10 cellular contexts compared by ENCODE assay signal in the genomic region with DNA sequence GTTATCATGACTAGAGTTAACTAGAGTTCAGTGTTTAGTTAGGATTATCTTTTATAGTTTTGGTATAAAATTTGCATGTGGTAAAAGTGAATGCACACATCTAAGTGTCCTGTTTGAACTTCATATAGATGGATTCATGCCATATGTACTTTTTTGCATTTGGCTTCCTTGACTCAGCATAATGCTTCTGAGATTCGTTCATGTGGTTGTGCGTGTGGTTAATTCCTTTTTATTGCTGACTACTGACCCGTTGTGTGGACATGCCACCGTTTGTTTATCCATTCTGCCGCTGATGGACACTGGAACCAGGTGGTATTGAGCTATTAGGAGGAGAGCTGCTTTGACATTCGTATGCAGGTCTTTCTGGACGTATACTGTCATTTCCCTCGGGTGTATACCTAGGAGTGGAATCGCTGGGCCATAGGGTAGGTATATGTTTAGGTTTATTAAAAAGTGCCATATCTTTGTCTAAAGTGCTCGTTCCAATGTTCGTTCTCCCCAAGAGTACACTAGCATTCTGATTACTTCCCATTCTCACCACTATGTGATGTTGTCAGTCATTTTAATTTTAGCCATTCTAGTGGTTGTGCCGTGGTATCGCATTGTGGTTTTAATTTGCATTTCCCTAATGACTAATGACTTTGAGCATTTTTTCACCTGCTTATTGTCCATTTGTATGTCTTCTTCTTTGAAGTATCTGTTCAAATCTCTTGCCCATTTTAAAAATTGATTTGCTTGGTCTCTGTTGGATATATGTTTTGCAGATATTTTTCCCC.
DNase-seq lines count a peak whose midpoint lies in the region; ATAC-seq and TF ChIP-seq lines count a peak whose summit lies in the region.
"Had no signal": no experiment of that assay in that cellular context is flagged by ENCODE, and none has a peak within 500 bp of the region (broad histone marks: within the 10 kb centered on the region; RNA-seq: fewer than 3 reads in every experiment).

No MANE protein-coding gene starts in this region.

- TF ChIP-seq CTCF in GM12865 (IDR thresholded peaks at IDR 0.05; ENCODE audit: insufficient read depth, low read depth, low read length, missing control alignments): peak; percentile 44

- ATAC-seq in GM21447 (IDR thresholded peaks at IDR 0.05; ENCODE audit: unreplicated experiment) (peak; percentile 74), HG03565 (IDR thresholded peaks at IDR 0.05; ENCODE audit: unreplicated experiment) (peak; percentile 66)

- peak; percentile 82 for DNase-seq in GM12865 (ENCODE audit: low read depth)
- DNase-seq in central memory CD4-positive, alpha-beta T cell: peak; percentile 18
- no peak for DNase-seq in substantia nigra (lab: John Stamatoyannopoulos, UW)
- no peak for DNase-seq in KG1 (lab: John Stamatoyannopoulos, UW)
- no peak for DNase-seq in nucleus accumbens (lab: John Stamatoyannopoulos, UW)
- DNase-seq in NCI-H446 treated with DMSO at 0.1 percent for 48 hours (lab: John Stamatoyannopoulos, UW): no peak
- DNase-seq: GF-D8, right lobe of liver had no signal

- no peak overlapping the region for H3K27ac ChIP-seq in substantia nigra (ENCODE audit: low read depth, low read length, poor library complexity, severe bottlenecking)
- H3K27ac ChIP-seq: right lobe of liver had no signal

- H3K4me3 ChIP-seq in GM12865 (ENCODE audit: low read depth, low read length): peak overlapping the region; percentile 6
- H3K4me3 ChIP-seq: right lobe of liver had no signal

Comparison
In these comparisons a context has a peak if more than half of its experiments do, and no peak if none do; other contexts are left out.
1. DNase-seq: peak in GM12865 (single experiment) and central memory CD4-positive, alpha-beta T cell (single experiment); none in substantia nigra (0 of 49), KG1 (single experiment), nucleus accumbens (0 of 56) and NCI-H446 treated with DMSO at 0.1 percent for 48 hours (single experiment).